ENCODE assay signal across 8 cellular contexts in the genomic region with DNA sequence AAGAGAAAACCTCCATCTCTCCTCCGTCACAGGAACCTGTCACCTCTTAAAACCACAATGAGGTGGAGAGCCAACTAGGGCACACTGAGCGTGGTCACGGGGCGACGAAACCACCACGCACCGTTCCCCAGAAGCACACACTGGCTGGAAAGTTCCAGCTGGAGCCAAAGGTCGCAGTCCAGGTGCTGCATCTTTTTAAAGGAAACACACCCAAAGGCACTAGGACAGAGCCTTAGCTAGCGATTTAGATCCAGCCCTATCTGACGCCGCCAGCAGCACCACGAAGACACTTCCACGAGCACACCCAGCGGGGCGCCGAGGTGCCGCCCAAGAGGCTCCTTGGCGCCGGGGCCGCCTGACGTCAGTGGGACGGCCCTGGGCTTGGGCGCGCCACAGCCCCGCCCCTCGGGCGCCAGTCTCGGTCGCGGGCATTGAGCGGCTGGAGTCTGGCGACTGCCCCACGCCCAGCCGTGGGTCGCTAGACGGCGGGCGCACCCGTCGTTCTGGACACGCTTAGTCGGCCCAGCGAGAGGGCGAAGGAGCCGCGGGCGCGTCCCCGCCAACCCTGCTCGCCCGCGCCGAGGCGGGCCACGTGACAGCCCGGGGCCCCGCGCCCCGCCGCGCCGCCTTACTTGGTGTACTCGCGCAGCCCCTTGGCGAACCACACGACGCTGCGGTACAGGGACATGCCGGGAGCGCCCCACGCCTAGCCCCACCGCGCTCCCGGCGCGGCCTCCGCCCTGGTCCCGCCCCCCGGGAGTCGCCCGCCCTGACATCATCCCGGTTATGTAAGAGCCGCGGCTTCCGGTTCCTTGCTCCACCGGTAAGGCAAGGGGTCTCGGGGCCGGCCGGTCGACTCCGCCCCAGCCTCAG. TPM values are rescaled to one million over a fixed set of nuclear protein-coding genes. Genes with fewer than 3 reads are reported as not detected.
DNase-seq lines count a peak whose midpoint lies in the region; ATAC-seq and TF ChIP-seq lines count a peak whose summit lies in the region.

A gene with protein sequence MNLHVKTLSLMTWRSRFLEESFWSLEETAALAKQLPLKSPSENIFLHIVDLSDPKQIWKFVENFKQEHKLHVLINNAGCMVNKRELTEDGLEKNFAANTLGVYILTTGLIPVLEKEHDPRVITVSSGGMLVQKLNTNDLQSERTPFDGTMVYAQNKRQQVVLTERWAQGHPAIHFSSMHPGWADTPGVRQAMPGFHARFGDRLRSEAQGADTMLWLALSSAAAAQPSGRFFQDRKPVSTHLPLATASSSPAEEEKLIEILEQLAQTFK (minus strand): TSS at position 742 of the 873 bp plus-strand sequence. CDS start 4,504 bp downstream, outside the sequence.

- H3K27ac ChIP-seq in CD8-positive, alpha-beta T cell (ENCODE audit: low read depth, low read length) = peak within 1 kb of the TSS; percentile 99
- peak within 1 kb of the TSS; percentile 99 for H3K27ac ChIP-seq in effector memory CD4-positive, alpha-beta T cell (ENCODE audit: insufficient read depth, low read length, poor library complexity, severe bottlenecking)
- H3K27ac ChIP-seq in mesenchymal stem cell (ENCODE audit: low read length, poor library complexity, severe bottlenecking) = no peak within 1 kb of the TSS

- peak within 1 kb of the TSS; percentile 100 for H3K27ac Mint-ChIP-seq in CD8-positive, alpha-beta T cell

- CTCF ChIA-PET in CD8-positive, alpha-beta T cell (lab: Charles Lee) = interaction anchor here (0.9 to 1.2 kb wide), 6 partner anchors 14 to 380 kb away, joined by 3 to 4 read pairs (median 4); no protein-coding TSS in a partner anchor

- peak within 1 kb of the TSS; percentile 2 to 66 for H2BK12ac ChIP-seq in mesenchymal stem cell (ENCODE audit: low read length in 2 of 2)

- H3K9ac ChIP-seq in mesenchymal stem cell (ENCODE audit: low read length) = peak within 1 kb of the TSS; percentile 94

- H2AK5ac ChIP-seq in mesenchymal stem cell (ENCODE audit: low read length, severe bottlenecking) = peak within 1 kb of the TSS; percentile 4

- no peak for TF ChIP-seq CTCF in CD8-positive, alpha-beta T cell (IDR thresholded peaks at IDR 0.05)

- H3K79me1 ChIP-seq in mesenchymal stem cell (replicated peaks; ENCODE audit: low read length, poor library complexity, severe bottlenecking) = peaks cover 9% of the 10 kb centered on the region

- peaks cover 39% of the 10 kb centered on the region for H3K4me1 ChIP-seq in CD8-positive, alpha-beta T cell (ENCODE audit: insufficient read depth, low read length)
- peaks cover 42% of the 10 kb centered on the region for H3K4me1 ChIP-seq in effector memory CD4-positive, alpha-beta T cell (ENCODE audit: control insufficient read depth, insufficient read depth, low read length, poor library complexity, severe bottlenecking)
- peaks cover 16% of the 10 kb centered on the region for H3K4me1 ChIP-seq in mesenchymal stem cell (ENCODE audit: control insufficient read depth, insufficient read depth, low read depth, low read length)

- H2BK15ac ChIP-seq in mesenchymal stem cell (ENCODE audit: low read depth, poor library complexity, severe bottlenecking) = peak within 1 kb of the TSS; percentile 92

- peak within 1 kb of the TSS; percentile 96 for H3K18ac ChIP-seq in mesenchymal stem cell (ENCODE audit: low read depth in 1 of 2, low read length in 2 of 2)

- peaks cover 55% of the 10 kb centered on the region for H3K4me1 Mint-ChIP-seq in CD8-positive, alpha-beta T cell (ENCODE audit: low read depth)

- intact Hi-C loops in CD8-positive, alpha-beta T cell (cut with DNase I, micrococcal nuclease) = loop anchor here (1.0 to 10.0 kb wide), 14 partner anchors 12 to 1679 kb away; a partner anchor contains a TSS

- peak within 1 kb of the TSS in 1 of 2 experiments; percentile 96 for H3K14ac ChIP-seq in mesenchymal stem cell (ENCODE audit: low read length in 2 of 2)

- peak within 1 kb of the TSS; percentile 90 for H2AFZ ChIP-seq in mesenchymal stem cell (ENCODE audit: low read depth, low read length)

- peak within 1 kb of the TSS; percentile 77 for H2BK120ac ChIP-seq in mesenchymal stem cell (ENCODE audit: low read depth, low read length)

- peak within 1 kb of the TSS; percentile 89 to 95 for H3K4ac ChIP-seq in mesenchymal stem cell (ENCODE audit: low read depth in 1 of 2, low read length in 2 of 2)

- H3K9me3 Mint-ChIP-seq in CD8-positive, alpha-beta T cell = no peaks in the 10 kb centered on the region

- DNase-seq in CD8-positive, alpha-beta T cell = peak; percentile 75 to 92 (median 83)
- DNase-seq in NK-92 (lab: John Stamatoyannopoulos, UW; ENCODE audit: unreplicated experiment) (peak; percentile 40), mesenchymal stem cell (peak; percentile 87)
- peak; percentile 72 to 75 for DNase-seq in activated CD8-positive, alpha-beta memory T cell treated with anti-CD3 and anti-CD28 coated beads for 4 hours (ENCODE audit: low read depth in 2 of 2)
- DNase-seq in effector memory CD4-positive, alpha-beta T cell = peak; percentile 85 to 86 (median 86)
- DNase-seq in stimulated activated CD8-positive, alpha-beta memory T cell treated with anti-CD3 and anti-CD28 coated beads, Interleukin-12 subunit alpha, Interleukin-12 subunit beta, amount 100 ng/mL, for 4 hours (ENCODE audit: low read depth) = peak; percentile 79

- peak within 1 kb of the TSS; percentile 7 to 70 for H3K23ac ChIP-seq in mesenchymal stem cell (ENCODE audit: low read length in 2 of 2)

- POLR2A ChIA-PET in CD8-positive, alpha-beta T cell (lab: Charles Lee) = interaction anchor here (0.5 to 11.3 kb wide), 10 partner anchors 9 to 352 kb away, joined by 3 to 143 read pairs (median 4); a partner anchor contains a TSS

- no peaks in the 10 kb centered on the region for H3K36me3 ChIP-seq in CD8-positive, alpha-beta T cell (ENCODE audit: insufficient read depth, low read length)
- peaks cover 2% of the 10 kb centered on the region for H3K36me3 ChIP-seq in effector memory CD4-positive, alpha-beta T cell (ENCODE audit: control insufficient read depth, insufficient read depth, low read length)
- H3K36me3 ChIP-seq in mesenchymal stem cell (ENCODE audit: control insufficient read depth in 1 of 2, insufficient read depth in 2 of 2, low read depth in 1 of 2, low read length in 2 of 2) = peaks cover 0 to 4% of the 10 kb centered on the region in 2 experiments

- H3K36me3 Mint-ChIP-seq in CD8-positive, alpha-beta T cell = peaks cover 23% of the 10 kb centered on the region

- H3K4me3 ChIP-seq in CD8-positive, alpha-beta T cell (ENCODE audit: low read depth, low read length) = peak within 1 kb of the TSS; percentile 79
- peak within 1 kb of the TSS; percentile 61 for H3K4me3 ChIP-seq in effector memory CD4-positive, alpha-beta T cell (ENCODE audit: insufficient read depth, low read depth, low read length, poor library complexity, severe bottlenecking)
- H3K4me3 ChIP-seq in mesenchymal stem cell (ENCODE audit: insufficient read depth in 1 of 2, low read depth in 1 of 2, low read length in 2 of 2) = peak within 1 kb of the TSS; percentile 87 to 94

- no peaks in the 10 kb centered on the region for H3K27me3 Mint-ChIP-seq in CD8-positive, alpha-beta T cell (ENCODE audit: low read depth)

- H4K91ac ChIP-seq in mesenchymal stem cell (ENCODE audit: low read length) = peak within 1 kb of the TSS; percentile 99

- no peaks in the 10 kb centered on the region for H3K9me3 ChIP-seq in CD8-positive, alpha-beta T cell (ENCODE audit: low read length)
- H3K9me3 ChIP-seq in effector memory CD4-positive, alpha-beta T cell (ENCODE audit: control insufficient read depth, low read length) = no peaks in the 10 kb centered on the region
- no peaks in the 10 kb centered on the region for H3K9me3 ChIP-seq in mesenchymal stem cell (ENCODE audit: control insufficient read depth, low read length)

- 1% methylated on average over 68 of the region's 91 CpGs for WGBS in mesenchymal stem cell

- no peaks in the 10 kb centered on the region for H3K27me3 ChIP-seq in CD8-positive, alpha-beta T cell (ENCODE audit: insufficient read depth, low read length)
- H3K27me3 ChIP-seq in effector memory CD4-positive, alpha-beta T cell (replicated peaks; ENCODE audit: control insufficient read depth, insufficient read depth, low read length, poor library complexity, severe bottlenecking) = no peaks in the 10 kb centered on the region
- peaks cover 0 to 4% of the 10 kb centered on the region in 2 experiments for H3K27me3 ChIP-seq in mesenchymal stem cell (ENCODE audit: control insufficient read depth in 1 of 2, insufficient read depth in 1 of 2, low read length in 2 of 2)

- H2BK5ac ChIP-seq in mesenchymal stem cell (ENCODE audit: low read depth, low read length, poor library complexity, severe bottlenecking) = peak within 1 kb of the TSS; percentile 36

- peak within 1 kb of the TSS; percentile 92 for H3K4me3 Mint-ChIP-seq in CD8-positive, alpha-beta T cell

- H3K4me2 ChIP-seq in mesenchymal stem cell (ENCODE audit: low read length, poor library complexity, severe bottlenecking) = peak within 1 kb of the TSS; percentile 60

- peak within 1 kb of the TSS; percentile 94 for H4K8ac ChIP-seq in mesenchymal stem cell (ENCODE audit: low read length)

- peak; percentile 71 for ATAC-seq in CD8-positive, alpha-beta T cell
- ATAC-seq in GM19328 (IDR thresholded peaks at IDR 0.05; ENCODE audit: unreplicated experiment) (peak; percentile 93), HG03460 (IDR thresholded peaks at IDR 0.05; ENCODE audit: unreplicated experiment) (peak; percentile 88)

RNA-seq across cellular contexts. Expression of the gene that starts here (rescaled TPM):
- 10 to 100 TPM; 13.4 to 14.1 TPM for total RNA-seq in CD8-positive, alpha-beta T cell
- polyA plus RNA-seq in mesenchymal stem cell (2013, experiment 1 of 2) = 4.4 TPM
- polyA plus RNA-seq in mesenchymal stem cell (2013, experiment 2 of 2) = 4.4 TPM
